Comparison of ENCODE assay signal across 8 cellular contexts in genomic region chr17:37701424-37702020, GRCh38. TPM values are rescaled to one million over a fixed set of nuclear protein-coding genes. Genes with fewer than 3 reads are reported as not detected.
DNase-seq lines count a peak whose midpoint lies in the region; ATAC-seq and TF ChIP-seq lines count a peak whose summit lies in the region.

No MANE protein-coding gene starts in this region.

- H3K27ac Mint-ChIP-seq in T-helper 17 cell, result no peak overlapping the region

- peaks cover 65% of the 10 kb centered on the region for H3K27me3 Mint-ChIP-seq in T-helper 17 cell

- H3K36me3 ChIP-seq in breast epithelium (no peaks in the 10 kb centered on the region), lower lobe of right lung (peaks cover 10% of the 10 kb centered on the region)

- H3K4me3 Mint-ChIP-seq in T-helper 17 cell, result no peak overlapping the region

- H3K27ac ChIP-seq in breast epithelium (no peak overlapping the region), lower lobe of right lung (no peak overlapping the region), caudate nucleus (ENCODE audit: low read depth, low read length) (no peak overlapping the region)

- DNase-seq in activated gamma-delta T cell treated with Interleukin-2 at 50 U/mL for 16 hours (peak; percentile 28), activated gamma-delta T cell (lab: John Stamatoyannopoulos, UW) (no peak), T-helper 17 cell (peak in 1 of 3 donors; percentile 27), breast epithelium (ENCODE audit: low spot score in 2 of 2) (no peak), lower lobe of right lung (no peak), caudate nucleus (lab: John Stamatoyannopoulos, UW) (no peak), cortex of kidney (lab: John Stamatoyannopoulos, UW) (no peak)

- intact Hi-C loops in breast epithelium (cut with DNase I; ENCODE audit: low total_unique reads), result no loop called here
- intact Hi-C loops in lower lobe of right lung (cut with DNase I), result no loop called here

- H3K4me1 ChIP-seq in breast epithelium (no peaks in the 10 kb centered on the region), lower lobe of right lung (no peaks in the 10 kb centered on the region)

- no peak for TF ChIP-seq POLR2A in breast epithelium (IDR thresholded peaks at IDR 0.05)

- H3K36me3 Mint-ChIP-seq in T-helper 17 cell (ENCODE audit: low read depth), result peaks cover 3% of the 10 kb centered on the region

- H3K4me1 Mint-ChIP-seq in T-helper 17 cell, result peaks cover 8% of the 10 kb centered on the region

- TF ChIP-seq CTCF in breast epithelium (IDR thresholded peaks at IDR 0.05) (peak in 2 of 3 donors; percentile 26 to 30), lower lobe of right lung (IDR thresholded peaks at IDR 0.05) (peak; percentile 66)

- H3K9me3 ChIP-seq in T-helper 17 cell (ENCODE audit: control insufficient read depth, low read length, poor library complexity, severe bottlenecking) (no peaks in the 10 kb centered on the region), breast epithelium (no peaks in the 10 kb centered on the region), lower lobe of right lung (no peaks in the 10 kb centered on the region)

- H3K27me3 ChIP-seq in breast epithelium, result peaks cover 0 to 17% of the 10 kb centered on the region in 2 donors
- no peaks in the 10 kb centered on the region for H3K27me3 ChIP-seq in lower lobe of right lung (ENCODE audit: low read depth)

- H3K4me3 ChIP-seq in breast epithelium, result no peak overlapping the region
- H3K4me3 ChIP-seq in lower lobe of right lung, result no peak overlapping the region

- ATAC-seq in T-helper 17 cell (peak; percentile 58), lower lobe of right lung (peak; percentile 82 to 86), GM19328 (IDR thresholded peaks at IDR 0.05; ENCODE audit: unreplicated experiment) (no peak)

RNA-seq across cellular contexts. Expression of gene HNF1B, which starts 43.3 kb away (rescaled TPM):
- total RNA-seq in T-helper 17 cell (not detected), breast epithelium (under 1 TPM in 1 of 3 donors, not detected in 2; 0.33 TPM), lower lobe of right lung (15.2 TPM)

RNA-seq across cellular contexts. Expression of gene DDX52, which starts 58.3 kb away (rescaled TPM):
- 10 to 100 TPM; 23.2 to 31.7 TPM for total RNA-seq in T-helper 17 cell
- 10 to 100 TPM; 15.8 to 29.3 (median 20.0) TPM for total RNA-seq in breast epithelium
- total RNA-seq in lower lobe of right lung, result 20.3 TPM

Comparison
In these comparisons a context has a peak if more than half of its experiments do, and no peak if none do; other contexts are left out.
1. RNA of gene HNF1B, which starts 43.3 kb away (total RNA-seq): 15.2 TPM in lower lobe of right lung (single experiment); not detected in T-helper 17 cell and 0.33 TPM in breast epithelium; every median in the first group is over 10 times any median in the second.